In genomic region chr5:10355071-10355889, GRCh38 we compare ENCODE assay signal across 8 cellular contexts. TPM values are rescaled to one million over a fixed set of nuclear protein-coding genes. Genes with fewer than 3 reads are reported as not detected.
DNase-seq lines count a peak whose midpoint lies in the region; ATAC-seq and TF ChIP-seq lines count a peak whose summit lies in the region.

No MANE protein-coding gene starts in this region.

- intact Hi-C loops in MCF 10A (cut with micrococcal nuclease): loop anchor here (5.0 kb wide), 1 partner anchor 47 kb away; no protein-coding TSS in a partner anchor

- 33% methylated on average over 1 of the region's 16 CpGs; no CpG with 5 or more reads in 1 of the 2 experiments for WGBS in mesodermal cell (ENCODE audit: insufficient coverage in 2 of 2), 2 experiments

- peak overlapping the region; percentile 99 for H3K27ac Mint-ChIP-seq in MCF 10A (ENCODE audit: low read depth, unreplicated experiment)

- ATAC-seq in GM18867 (IDR thresholded peaks at IDR 0.05; ENCODE audit: unreplicated experiment) (peak; percentile 12), GM18498 (IDR thresholded peaks at IDR 0.05; ENCODE audit: unreplicated experiment) (no peak)

- H3K4me1 Mint-ChIP-seq in MCF 10A (ENCODE audit: insufficient read depth, unreplicated experiment): peaks cover 24% of the 10 kb centered on the region

- BruUV-seq in MCF 10A (replicated peaks; lab: Mats Ljungman, UMichigan): no TSS peak

- H3K4me1 ChIP-seq in BLaER1 (peaks cover 50% of the 10 kb centered on the region), mesodermal cell (ENCODE audit: control insufficient read depth, insufficient read depth, low read length, poor library complexity, severe bottlenecking) (peaks cover 8% of the 10 kb centered on the region)

- H3K4me2 ChIP-seq in BLaER1: peak overlapping the region; percentile 89

- H3K27ac ChIP-seq in BLaER1 (peak overlapping the region; percentile 96), mesodermal cell (ENCODE audit: low read depth, low read length, severe bottlenecking) (no peak overlapping the region)

- TF ChIP-seq CTCF in MCF 10A (IDR thresholded peaks at IDR 0.05; ENCODE audit: unreplicated experiment): no peak

- H4K20me1 ChIP-seq in BLaER1: peaks cover 62% of the 10 kb centered on the region

- peaks cover 9% of the 10 kb centered on the region; the same call in 1 of the 2 replicates for H3K36me3 ChIP-seq in BLaER1
- H3K36me3 ChIP-seq in mesodermal cell (ENCODE audit: control insufficient read depth, insufficient read depth, low read length): peaks cover 6% of the 10 kb centered on the region

- H3K27me3 ChIP-seq in BLaER1: no peaks in the 10 kb centered on the region

- H3K9me3 Mint-ChIP-seq in MCF 10A (ENCODE audit: unreplicated experiment): no peaks in the 10 kb centered on the region

- POLR2A ChIA-PET in MCF 10A (lab: Yijun Ruan, JAX): interaction anchor here (0.6 to 5.1 kb wide), 22 partner anchors 10 to 108 kb away, joined by 3 to 226 read pairs (median 6); partner anchors contain the start of genes ATPSCKMT, CCT5 and CMBL

- peak overlapping the region; percentile 92 for H3K4me3 ChIP-seq in BLaER1
- H3K4me3 ChIP-seq in mesodermal cell (ENCODE audit: extremely low read depth, insufficient read depth, low read length, poor library complexity, severe bottlenecking): peak overlapping the region; percentile 90

- H3K9ac ChIP-seq in BLaER1: peak overlapping the region; percentile 94

- peak overlapping the region; percentile 94 for H3K4me3 Mint-ChIP-seq in MCF 10A (ENCODE audit: unreplicated experiment)

- DNase-seq in NCI-H748 (lab: John Stamatoyannopoulos, UW; ENCODE audit: unreplicated experiment): peak; percentile 79
- DNase-seq in MCF 10A (ENCODE audit: unreplicated experiment): peak; percentile 52
- no peak for DNase-seq in activated effector memory CD4-positive, alpha-beta T cell treated with Interleukin-2 at 50 U/mL for 16 hours
- DNase-seq in stimulated activated naive CD4-positive, alpha-beta T cell treated with Interleukin-2 at 50 U/mL for 16 hours (lab: John Stamatoyannopoulos, UW): no peak

- peaks cover 5% of the 10 kb centered on the region for H3K9me3 ChIP-seq in BLaER1
- no peaks in the 10 kb centered on the region for H3K9me3 ChIP-seq in mesodermal cell (ENCODE audit: control insufficient read depth, low read length)

- H3K36me3 Mint-ChIP-seq in MCF 10A (ENCODE audit: insufficient read depth, unreplicated experiment): peaks cover 13% of the 10 kb centered on the region

- CTCF ChIA-PET in MCF 10A (lab: Yijun Ruan, JAX): interaction anchor here (0.7 to 1.2 kb wide), 5 partner anchors 13 to 1237 kb away, joined by 3 to 4 read pairs (median 4); no protein-coding TSS in a partner anchor

- no peaks in the 10 kb centered on the region for H3K27me3 Mint-ChIP-seq in MCF 10A (ENCODE audit: insufficient read depth, unreplicated experiment)

RNA-seq across cellular contexts. Expression of gene MARCHF6, which starts 1.8 kb away (rescaled TPM):
- 118 and 131 TPM in 2 replicates for total RNA-seq in MCF 10A (2022)
- 92.8 TPM for polyA plus RNA-seq in mesodermal cell (2013, experiment 1 of 2)
- 83.4 TPM for polyA plus RNA-seq in mesodermal cell (2013, experiment 2 of 2)

RNA-seq across cellular contexts. Expression of gene CMBL, which starts 47.6 kb away (rescaled TPM):
- 17.6 and 24.9 TPM in 2 replicates for total RNA-seq in MCF 10A (2022)
- 22.7 TPM for polyA plus RNA-seq in mesodermal cell (2013, experiment 1 of 2)
- 24.0 TPM for polyA plus RNA-seq in mesodermal cell (2013, experiment 2 of 2)

Comparison
In these comparisons a context has a peak if more than half of its experiments do, and no peak if none do; other contexts are left out.
1. DNase-seq: peak in NCI-H748 (single experiment) and MCF 10A (single experiment); none in activated effector memory CD4-positive, alpha-beta T cell treated with Interleukin-2 at 50 U/mL for 16 hours (single experiment) and stimulated activated naive CD4-positive, alpha-beta T cell treated with Interleukin-2 at 50 U/mL for 16 hours (single experiment).